Comparison of ENCODE assay signal across 8 cellular contexts in the genomic region with DNA sequence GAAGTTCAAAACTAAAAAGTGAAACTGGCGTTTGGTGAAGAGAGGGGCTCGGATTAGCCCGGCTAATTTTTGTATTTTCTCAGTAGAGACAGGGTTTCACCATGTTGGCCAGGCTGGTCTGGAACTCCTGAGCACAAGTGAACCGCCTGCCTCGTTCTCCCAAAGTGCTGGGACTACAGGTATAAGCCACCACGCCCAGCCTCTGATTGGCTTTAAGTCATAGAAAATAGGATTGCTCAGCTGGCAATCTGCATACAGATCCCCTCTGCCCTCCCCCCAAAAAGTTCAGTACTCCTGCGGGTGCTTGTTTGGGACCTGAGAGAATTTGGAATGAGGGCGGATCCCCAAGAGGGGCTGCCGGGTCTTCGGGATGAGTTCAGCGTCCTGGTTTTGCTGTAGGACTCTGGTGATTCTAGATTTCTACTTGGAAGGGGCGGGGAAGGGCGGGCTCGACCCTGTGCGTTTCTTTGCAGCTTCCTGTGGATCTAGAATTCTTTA. TPM values are rescaled to one million over a fixed set of nuclear protein-coding genes. Genes with fewer than 3 reads are reported as not detected.
A peak's percentile ranks its signal among the peaks of the same experiment; 100 is the strongest.
DNase-seq lines count a peak whose midpoint lies in the region; ATAC-seq and TF ChIP-seq lines count a peak whose summit lies in the region.

No MANE protein-coding gene starts in this region.

- H3K9ac ChIP-seq in skeletal muscle satellite cell (ENCODE audit: low read depth, low read length): peak overlapping the region; percentile 79

- no peaks in the 10 kb centered on the region for H3K9me3 ChIP-seq in SJCRH30 (replicated peaks)
- H3K9me3 ChIP-seq in skeletal muscle satellite cell (replicated peaks; ENCODE audit: low read length): no peaks in the 10 kb centered on the region

- H3K36me3 ChIP-seq in SJCRH30 (peaks cover 5% of the 10 kb centered on the region; the same call in 1 of the 2 replicates), skeletal muscle satellite cell (ENCODE audit: insufficient read depth, low read length) (no peaks in the 10 kb centered on the region)

- H3K4me3 ChIP-seq in SJCRH30 (peak overlapping the region; percentile 86), fibroblast of villous mesenchyme (ENCODE audit: low read depth, low read length) (peak overlapping the region; percentile 66), skeletal muscle satellite cell (ENCODE audit: low read length) (peak overlapping the region; percentile 78)

- H3K27ac ChIP-seq in SJCRH30: peak overlapping the region; percentile 60

- peak overlapping the region; percentile 88 for H3K4me2 ChIP-seq in skeletal muscle satellite cell (ENCODE audit: low read length)

- TF ChIP-seq CTCF in fibroblast of villous mesenchyme (IDR thresholded peaks at IDR 0.05; ENCODE audit: insufficient read depth, low read depth, low read length): no peak

- peak; percentile 2 for ATAC-seq in GM21447 (IDR thresholded peaks at IDR 0.05; ENCODE audit: unreplicated experiment)

- H3K27me3 ChIP-seq in SJCRH30 (no peaks in the 10 kb centered on the region), skeletal muscle satellite cell (ENCODE audit: control insufficient read depth, insufficient read depth, low read length) (no peaks in the 10 kb centered on the region)

- H3K4me1 ChIP-seq in SJCRH30 (no peaks in the 10 kb centered on the region), skeletal muscle satellite cell (ENCODE audit: control insufficient read depth, insufficient read depth, low read length) (no peaks in the 10 kb centered on the region)

- peak; percentile 29 to 51 for DNase-seq in SJCRH30
- DNase-seq in fibroblast of villous mesenchyme (ENCODE audit: low read depth): no peak
- no peak for DNase-seq in activated CD8-positive, alpha-beta memory T cell treated with anti-CD3 and anti-CD28 coated beads, Interleukin-2, amount 50 U/mL, for 48 hours
- no peak for DNase-seq in inferior parietal cortex (ENCODE audit: extremely low spot score)
- no peak for DNase-seq in NCI-H510A (lab: John Stamatoyannopoulos, UW)
- DNase-seq in DMS79 (lab: John Stamatoyannopoulos, UW): no peak

RNA-seq across cellular contexts. Expression of a gene that starts 0.5 kb away (rescaled TPM):
- 56.6 and 57.4 TPM in 2 replicates for total RNA-seq in SJCRH30 (2014; rRNA removed; shearing (Covaris generic))
- 7.1 and 14.7 TPM in 2 replicates for total RNA-seq in fibroblast of villous mesenchyme
- total RNA-seq in skeletal muscle satellite cell (2012; rRNA removed): 11.4 and 12.9 TPM in 2 replicates

Comparison
In these comparisons a context has a peak if more than half of its experiments do, and no peak if none do; other contexts are left out.
1. DNase-seq: peak in SJCRH30 (2 of 2); none in fibroblast of villous mesenchyme (single experiment), activated CD8-positive, alpha-beta memory T cell treated with anti-CD3 and anti-CD28 coated beads, Interleukin-2, amount 50 U/mL, for 48 hours (single experiment), inferior parietal cortex (single experiment), NCI-H510A (single experiment) and DMS79 (single experiment).
2. Peak in every context shown above with its lines, with median percentiles within 50 percentile points of each other: H3K4me3 ChIP-seq.